Comparison of ENCODE assay signal across 12 cellular contexts in the genomic region with DNA sequence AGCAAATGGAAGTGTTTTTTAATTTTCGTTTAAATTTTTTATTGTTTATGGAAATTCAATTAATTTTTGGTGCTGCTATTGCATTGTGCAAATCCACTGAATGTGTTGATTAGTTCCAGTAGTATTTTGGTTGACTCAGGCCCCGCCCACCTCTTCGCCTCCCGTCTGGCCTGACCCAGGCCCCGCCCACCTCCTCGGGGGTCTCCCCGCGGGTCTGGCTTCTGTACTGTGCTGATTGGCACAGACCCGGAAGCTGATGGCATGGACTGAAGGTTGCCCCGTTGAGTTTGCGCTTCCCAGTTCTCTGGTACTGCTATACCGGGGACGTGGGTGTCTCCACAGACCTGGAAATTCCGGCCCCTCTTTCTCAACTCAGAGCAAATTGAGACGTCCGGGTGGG.
"Had no signal": no experiment of that assay in that cellular context is flagged by ENCODE, and none has a peak within 500 bp of the region (broad histone marks: within the 10 kb centered on the region; RNA-seq: fewer than 3 reads in every experiment).

No MANE protein-coding gene starts in this region.

- H3K4me3 Mint-ChIP-seq: activated CD4-positive, alpha-beta T cell treated with anti-CD3 and anti-CD28 coated beads, Interleukin-2, amount 10 ng/mL, durations not matched to agents 24 days and 14 days; activated naive CD4-positive, alpha-beta T cell treated with anti-CD3 and anti-CD28 coated beads for 36 hours; activated T-helper 17 cell treated with anti-CD3 and anti-CD28 coated beads, Interleukin-2, amount 50 U/mL, for 72 hours; brain; dendritic cell treated with granulocyte-macrophage colony-stimulating factor and Interleukin-4, amounts not matched to agents 40 ng/mL and 50 ng/mL, for 4 days; stimulated activated memory B cell treated with anti-CD40 and anti-IgM and Interleukin-4, amounts not matched to agents 10 μg/mL and 1 μg/mL and 100 μg/mL, for 72 hours had no signal

- H3K27ac Mint-ChIP-seq: activated CD4-positive, alpha-beta T cell treated with anti-CD3 and anti-CD28 coated beads, Interleukin-2, amount 10 ng/mL, durations not matched to agents 24 days and 14 days; activated naive CD4-positive, alpha-beta T cell treated with anti-CD3 and anti-CD28 coated beads for 36 hours; activated T-helper 17 cell treated with anti-CD3 and anti-CD28 coated beads, Interleukin-2, amount 50 U/mL, for 72 hours; brain; dendritic cell treated with granulocyte-macrophage colony-stimulating factor and Interleukin-4, amounts not matched to agents 40 ng/mL and 50 ng/mL, for 4 days; stimulated activated memory B cell treated with anti-CD40 and anti-IgM and Interleukin-4, amounts not matched to agents 10 μg/mL and 1 μg/mL and 100 μg/mL, for 72 hours had no signal

- DNase-seq: activated CD4-positive, alpha-beta T cell treated with anti-CD3 and anti-CD28 coated beads, Interleukin-2, amount 10 ng/mL, durations not matched to agents 24 days and 14 days; activated naive CD4-positive, alpha-beta T cell treated with anti-CD3 and anti-CD28 coated beads for 36 hours; activated T-cell treated with anti-CD3 and anti-CD28 coated beads for 4 hours; glutamatergic neuron; mesendoderm; SK-N-SH had no signal

- H3K9ac ChIP-seq: SK-N-SH had no signal

- ATAC-seq: activated T-helper 17 cell treated with anti-CD3 and anti-CD28 coated beads, Interleukin-2, amount 50 U/mL, for 72 hours; left lobe of liver; stimulated activated memory B cell treated with anti-CD40 and anti-IgM and Interleukin-4, amounts not matched to agents 10 μg/mL and 1 μg/mL and 100 μg/mL, for 72 hours had no signal

- H3K4me1 Mint-ChIP-seq: activated CD4-positive, alpha-beta T cell treated with anti-CD3 and anti-CD28 coated beads, Interleukin-2, amount 10 ng/mL, durations not matched to agents 24 days and 14 days; activated T-helper 17 cell treated with anti-CD3 and anti-CD28 coated beads, Interleukin-2, amount 50 U/mL, for 72 hours; brain; stimulated activated memory B cell treated with anti-CD40 and anti-IgM and Interleukin-4, amounts not matched to agents 10 μg/mL and 1 μg/mL and 100 μg/mL, for 72 hours had no signal

- H3K27me3 Mint-ChIP-seq: activated CD4-positive, alpha-beta T cell treated with anti-CD3 and anti-CD28 coated beads, Interleukin-2, amount 10 ng/mL, durations not matched to agents 24 days and 14 days; activated T-helper 17 cell treated with anti-CD3 and anti-CD28 coated beads, Interleukin-2, amount 50 U/mL, for 72 hours; dendritic cell treated with granulocyte-macrophage colony-stimulating factor and Interleukin-4, amounts not matched to agents 40 ng/mL and 50 ng/mL, for 4 days; stimulated activated memory B cell treated with anti-CD40 and anti-IgM and Interleukin-4, amounts not matched to agents 10 μg/mL and 1 μg/mL and 100 μg/mL, for 72 hours had no signal

- H3K27ac ChIP-seq: upper lobe of left lung had no signal

- H3K27me3 ChIP-seq: upper lobe of left lung had no signal

- H3K4me1 ChIP-seq: upper lobe of left lung had no signal
